Comparison of ENCODE assay signal across 25 cellular contexts in the genomic region with DNA sequence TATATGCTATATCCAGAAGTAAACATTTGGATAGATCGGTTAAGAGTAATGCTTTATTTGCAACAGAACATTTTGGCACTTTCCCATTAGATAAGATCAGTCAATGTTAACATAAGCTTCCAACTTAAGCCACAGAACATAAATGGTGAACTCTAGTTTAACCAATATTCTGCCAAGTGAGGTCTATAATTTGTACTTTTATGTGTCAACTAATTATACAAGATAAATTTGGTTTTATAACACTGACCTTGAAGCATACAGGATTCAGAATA. TPM values are rescaled to one million over a fixed set of nuclear protein-coding genes. Genes with fewer than 3 reads are reported as not detected.
DNase-seq lines count a peak whose midpoint lies in the region; ATAC-seq and TF ChIP-seq lines count a peak whose summit lies in the region.
"Had no signal": no experiment of that assay in that cellular context is flagged by ENCODE, and none has a peak within 500 bp of the region (broad histone marks: within the 10 kb centered on the region; RNA-seq: fewer than 3 reads in every experiment).

No MANE protein-coding gene starts in this region.

- no peak for DNase-seq in mammary epithelial cell
- no peak for DNase-seq in MCF 10A (ENCODE audit: unreplicated experiment)
- no peak for DNase-seq in RWPE2 (ENCODE audit: low spot score)
- no peak for DNase-seq in left lung
- no peak for DNase-seq in left ventricle myocardium inferior
- DNase-seq in activated CD4-positive, alpha-beta T cell treated with anti-CD3 and anti-CD28 coated beads for 4 hours, result no peak
- DNase-seq in HEK293T (ENCODE audit: extremely low spot score), result no peak
- DNase-seq in immature natural killer cell, result no peak
- DNase-seq: ACHN; activated CD4-positive, alpha-beta T cell treated with anti-CD3 and anti-CD28 coated beads, Interleukin-2, amount 10 ng/mL, durations not matched to agents 24 days and 14 days; activated CD8-positive, alpha-beta memory T cell treated with anti-CD3 and anti-CD28 coated beads, Interleukin-2, amount 50 U/mL, for 48 hours; activated gamma-delta T cell treated with Interleukin-2 at 50 U/mL for 16 hours; DMS153; foreskin keratinocyte; left cardiac atrium; MM.1S; NCI-H1694 treated with DMSO at 0.1 percent for 48 hours; NCI-H69; occipital lobe; stimulated activated CD4-positive, alpha-beta T cell treated with anti-CD3 and anti-CD28 coated beads, Interleukin-1b, Interleukin-23, amount 100 ng/mL, for 48 hours; stimulated activated naive CD8-positive, alpha-beta T cell treated with anti-CD3 and anti-CD28 coated beads, Interleukin-15, Interleukin-2, amounts not matched to agents 100 U/mL and 50 U/mL, for 24 hours; SW 1271; trophoblast cell had no signal

- no peak overlapping the region for H3K4me3 ChIP-seq in mammary epithelial cell (replicated peaks in 1 of 3; ENCODE audit: insufficient read depth in 1 of 3, low read depth in 2 of 3, low read length in 3 of 3)
- H3K4me3 ChIP-seq in RWPE2 (ENCODE audit: severe bottlenecking), result no peak overlapping the region
- no peak overlapping the region for H3K4me3 ChIP-seq in left lung
- no peak overlapping the region for H3K4me3 ChIP-seq in left ventricle myocardium inferior

- in situ Hi-C loops in mammary epithelial cell (cut with MboI; ENCODE audit: low sequenced_read_pairs in 2 of 2), result no loop called here

- CTCF ChIA-PET in mammary epithelial cell (lab: Charles Lee; ENCODE audit: low non-redundant PET) (no interaction called here), MCF 10A (lab: Yijun Ruan, JAX) (interaction anchor here (0.5 to 1.8 kb wide), 5 partner anchors 20 to 485 kb away, joined by 3 to 8 read pairs (median 4); no protein-coding TSS in a partner anchor), HEK293T (lab: Yijun Ruan, JAX) (interaction anchor here (0.8 kb wide), 1 partner anchor 21 kb away, joined by 8 read pairs; no protein-coding TSS in a partner anchor)

- POLR2A ChIA-PET in MCF 10A (lab: Yijun Ruan, JAX), result interaction anchor here (0.6 to 7.3 kb wide), 15 partner anchors 8 to 1792 kb away, joined by 3 to 82 read pairs (median 5); partner anchors contain the start of gene BLID
- POLR2A ChIA-PET in HEK293T (lab: Yijun Ruan, JAX), result no interaction called here

- dilution Hi-C loops in mammary epithelial cell (cut with HindIII; ENCODE audit: low sequenced_read_pairs), result loop anchor here (5.0 kb wide), 1 partner anchor 37 kb away; no protein-coding TSS in a partner anchor

- H3K4me1 Mint-ChIP-seq in MCF 10A (ENCODE audit: insufficient read depth, unreplicated experiment) (peaks cover 37% of the 10 kb centered on the region), immature natural killer cell (no peaks in the 10 kb centered on the region)
- H3K4me1 Mint-ChIP-seq: activated CD4-positive, alpha-beta T cell treated with anti-CD3 and anti-CD28 coated beads, Interleukin-2, amount 10 ng/mL, durations not matched to agents 24 days and 14 days had no signal

- no peaks in the 10 kb centered on the region for H4K20me1 ChIP-seq in mammary epithelial cell (ENCODE audit: insufficient read depth, low read length)

- H3K4me3 Mint-ChIP-seq in MCF 10A (ENCODE audit: unreplicated experiment), result no peak overlapping the region
- no peak overlapping the region for H3K4me3 Mint-ChIP-seq in immature natural killer cell
- H3K4me3 Mint-ChIP-seq: activated CD4-positive, alpha-beta T cell treated with anti-CD3 and anti-CD28 coated beads, Interleukin-2, amount 10 ng/mL, durations not matched to agents 24 days and 14 days; endodermal cell had no signal

- H3K9me3 Mint-ChIP-seq in MCF 10A (ENCODE audit: unreplicated experiment) (no peaks in the 10 kb centered on the region), immature natural killer cell (no peaks in the 10 kb centered on the region)
- H3K9me3 Mint-ChIP-seq: activated CD4-positive, alpha-beta T cell treated with anti-CD3 and anti-CD28 coated beads, Interleukin-2, amount 10 ng/mL, durations not matched to agents 24 days and 14 days; endodermal cell had no signal

- peak overlapping the region; percentile 36 for H3K27ac ChIP-seq in mammary epithelial cell (ENCODE audit: insufficient read depth, low read depth, low read length)
- peak overlapping the region; percentile 96 for H3K27ac ChIP-seq in RWPE2 (ENCODE audit: poor library complexity, severe bottlenecking)
- no peak overlapping the region for H3K27ac ChIP-seq in left lung
- H3K27ac ChIP-seq in left ventricle myocardium inferior (replicated peaks), result no peak overlapping the region

- no peak overlapping the region for H3K4me2 ChIP-seq in mammary epithelial cell (ENCODE audit: insufficient read depth, low read depth, low read length)

- H3K9ac ChIP-seq in mammary epithelial cell (ENCODE audit: insufficient read depth, low read length), result no peak overlapping the region

- H3K27ac Mint-ChIP-seq in MCF 10A (ENCODE audit: low read depth, unreplicated experiment), result no peak overlapping the region
- H3K27ac Mint-ChIP-seq in immature natural killer cell, result no peak overlapping the region
- H3K27ac Mint-ChIP-seq: activated CD4-positive, alpha-beta T cell treated with anti-CD3 and anti-CD28 coated beads, Interleukin-2, amount 10 ng/mL, durations not matched to agents 24 days and 14 days; endodermal cell had no signal

- H2AFZ ChIP-seq in mammary epithelial cell (ENCODE audit: low read depth, low read length), result no peak overlapping the region

- H3K27me3 ChIP-seq in mammary epithelial cell (ENCODE audit: insufficient read depth, low read length) (no peaks in the 10 kb centered on the region), RWPE2 (ENCODE audit: insufficient read depth, poor library complexity, severe bottlenecking) (no peaks in the 10 kb centered on the region), left lung (no peaks in the 10 kb centered on the region), left ventricle myocardium inferior (ENCODE audit: low read depth) (no peaks in the 10 kb centered on the region)
- H3K27me3 ChIP-seq: foreskin keratinocyte had no signal

- H3K4me1 ChIP-seq in mammary epithelial cell (ENCODE audit: insufficient read depth, low read length) (peaks cover 59% of the 10 kb centered on the region), RWPE2 (ENCODE audit: insufficient read depth, poor library complexity, severe bottlenecking) (peaks cover 60% of the 10 kb centered on the region), left lung (peaks cover 0 to 3% of the 10 kb centered on the region in 2 donors), left ventricle myocardium inferior (peaks cover 3% of the 10 kb centered on the region)

- no peak for TF ChIP-seq CTCF in mammary epithelial cell (conservative IDR thresholded peaks at IDR 0.05 in 1 of 2, IDR thresholded peaks at IDR 0.05 in 1 of 2; ENCODE audit: extremely low read depth in 1 of 2, insufficient read depth in 1 of 2, low read depth in 1 of 2, low read length in 2 of 2)
- no peak for TF ChIP-seq CTCF in MCF 10A (IDR thresholded peaks at IDR 0.05; ENCODE audit: unreplicated experiment)
- TF ChIP-seq CTCF in RWPE2 (IDR thresholded peaks at IDR 0.05; ENCODE audit: poor library complexity, severe bottlenecking), result no peak
- TF ChIP-seq CTCF in left lung (IDR thresholded peaks at IDR 0.05), result no peak
- no peak for TF ChIP-seq CTCF in left ventricle myocardium inferior (IDR thresholded peaks at IDR 0.05; ENCODE audit: borderline replicate concordance)

- peaks cover 83% of the 10 kb centered on the region for H3K79me2 ChIP-seq in mammary epithelial cell (ENCODE audit: insufficient read depth, low read length)

- no peak for ATAC-seq in RWPE2 (ENCODE audit: low read depth)
- ATAC-seq in left lung, result peak; percentile 36
- ATAC-seq: foreskin keratinocyte; left cardiac atrium; sciatic nerve; stimulated activated naive CD8-positive, alpha-beta T cell treated with anti-CD3 and anti-CD28 coated beads, Interleukin-15, Interleukin-2, amounts not matched to agents 100 U/mL and 50 U/mL, for 24 hours had no signal

- intact Hi-C loops in mammary epithelial cell (cut with micrococcal nuclease), result no loop called here
- intact Hi-C loops in MCF 10A (cut with micrococcal nuclease), result no loop called here
- intact Hi-C loops in left lung (cut with DNase I), result no loop called here
- intact Hi-C loops in left ventricle myocardium inferior (cut with micrococcal nuclease), result no loop called here

- peaks cover 35% of the 10 kb centered on the region for H3K36me3 Mint-ChIP-seq in MCF 10A (ENCODE audit: insufficient read depth, unreplicated experiment)
- H3K36me3 Mint-ChIP-seq in immature natural killer cell, result no peaks in the 10 kb centered on the region

- BruUV-seq in mammary epithelial cell (replicated peaks; lab: Mats Ljungman, UMichigan) (no TSS peak), MCF 10A (replicated peaks; lab: Mats Ljungman, UMichigan) (no TSS peak)

- WGBS in mammary epithelial cell (ENCODE audit: low coverage, missing lambda C conversion rate), result 100% methylated on average over 1 of the region's 1 CpG

- H3K27me3 Mint-ChIP-seq in MCF 10A (ENCODE audit: insufficient read depth, unreplicated experiment), result no peaks in the 10 kb centered on the region
- H3K27me3 Mint-ChIP-seq in immature natural killer cell (ENCODE audit: low read depth in 3 of 3), result peaks cover 0 to 2% (median 2%) of the 10 kb centered on the region in 3 donors
- H3K27me3 Mint-ChIP-seq: activated CD4-positive, alpha-beta T cell treated with anti-CD3 and anti-CD28 coated beads, Interleukin-2, amount 10 ng/mL, durations not matched to agents 24 days and 14 days had no signal

- no peaks in the 10 kb centered on the region for H3K9me3 ChIP-seq in mammary epithelial cell (replicated peaks; ENCODE audit: insufficient read depth, low read length)
- no peaks in the 10 kb centered on the region for H3K9me3 ChIP-seq in RWPE2 (ENCODE audit: severe bottlenecking)
- H3K9me3 ChIP-seq in left lung, result no peaks in the 10 kb centered on the region
- H3K9me3 ChIP-seq in left ventricle myocardium inferior (replicated peaks), result no peaks in the 10 kb centered on the region

- H3K36me3 ChIP-seq in mammary epithelial cell (ENCODE audit: insufficient read depth, low read length) (peaks cover 26% of the 10 kb centered on the region), RWPE2 (ENCODE audit: low read depth) (peaks cover 73% of the 10 kb centered on the region), left lung (no peaks in the 10 kb centered on the region), left ventricle myocardium inferior (no peaks in the 10 kb centered on the region)

TF ChIP-seq in HEK293T, 16 proteins besides CTCF, POLR2A, EP300 and RAD21 (continues in another document):
- TF ChIP-seq, protein P1, sequence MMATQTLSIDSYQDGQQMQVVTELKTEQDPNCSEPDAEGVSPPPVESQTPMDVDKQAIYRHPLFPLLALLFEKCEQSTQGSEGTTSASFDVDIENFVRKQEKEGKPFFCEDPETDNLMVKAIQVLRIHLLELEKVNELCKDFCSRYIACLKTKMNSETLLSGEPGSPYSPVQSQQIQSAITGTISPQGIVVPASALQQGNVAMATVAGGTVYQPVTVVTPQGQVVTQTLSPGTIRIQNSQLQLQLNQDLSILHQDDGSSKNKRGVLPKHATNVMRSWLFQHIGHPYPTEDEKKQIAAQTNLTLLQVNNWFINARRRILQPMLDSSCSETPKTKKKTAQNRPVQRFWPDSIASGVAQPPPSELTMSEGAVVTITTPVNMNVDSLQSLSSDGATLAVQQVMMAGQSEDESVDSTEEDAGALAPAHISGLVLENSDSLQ (IDR thresholded peaks at IDR 0.05), result no peak

RNA-seq across cellular contexts. Expression of gene BLID, which starts 23.5 kb away (rescaled TPM):
- total RNA-seq in mammary epithelial cell, result 1 to 10 TPM; 5.2 to 5.6 TPM
- polyA plus RNA-seq in mammary epithelial cell, result not detected
- not detected for polyA minus RNA-seq in mammary epithelial cell
- 4.1 and 4.5 TPM in 2 replicates for total RNA-seq in MCF 10A (2022)
- total RNA-seq in left lung, result under 1 TPM; 0.55 to 0.79 TPM
- total RNA-seq in left ventricle myocardium inferior, result 0.36 TPM
- not detected for polyA plus RNA-seq in immature natural killer cell
- total RNA-seq: activated CD4-positive, alpha-beta T cell treated with anti-CD3 and anti-CD28 coated beads, Interleukin-2, amount 10 ng/mL, durations not matched to agents 24 days and 14 days; endodermal cell had no signal
- polyA plus RNA-seq: foreskin keratinocyte had no signal

Comparison
In these comparisons a context has a peak if more than half of its experiments do, and no peak if none do; other contexts are left out.
1. H3K27ac ChIP-seq: peak in mammary epithelial cell (single experiment) and RWPE2 (single experiment); none in left lung (0 of 2) and left ventricle myocardium inferior (single experiment).